ENCODE assay signal across 30 cellular contexts in genomic region chr13:100213576-100213975, GRCh38.
"Had no signal": no experiment of that assay in that cellular context is flagged by ENCODE, and none has a peak within 500 bp of the region (broad histone marks: within the 10 kb centered on the region; RNA-seq: fewer than 3 reads in every experiment).

No MANE protein-coding gene starts in this region.

- H3K36me3 ChIP-seq: neutrophil, pancreas, prostate gland, thoracic aorta, vagina had no signal

- H3K79me2 ChIP-seq: hepatocyte had no signal

- H3K27ac Mint-ChIP-seq: activated CD8-positive, alpha-beta memory T cell treated with anti-CD3 and anti-CD28 coated beads, Interleukin-2, amount 10 ng/mL, durations not matched to agents 7 days and 5 days; activated CD8-positive, alpha-beta T cell treated with anti-CD3 and anti-CD28 coated beads for 36 hours; activated naive CD8-positive, alpha-beta T cell; activated T-helper 2 cell treated with anti-CD3 and anti-CD28 coated beads, Interferon-gamma antibody, Interleukin-2, Interleukin-4, amounts not matched to agents 10 μg/mL and 5 μg/mL and 100 μg/mL, durations not matched to agents 14 hours and 24 hours and 36 hours; brain; dendritic cell treated with granulocyte-macrophage colony-stimulating factor and Interleukin-4, amounts not matched to agents 40 ng/mL and 50 ng/mL, for 4 days; endodermal cell; nephron; stimulated activated effector memory CD8-positive, alpha-beta T cell treated with anti-CD3 and anti-CD28 coated beads, Interleukin-12 subunit alpha, Interleukin-12 subunit beta, amount 100 ng/mL, for 72 hours; stimulated activated naive CD8-positive, alpha-beta T cell treated with anti-CD3 and anti-CD28 coated beads, Interleukin-15, Interleukin-2, amounts not matched to agents 100 ng/mL and 50 ng/mL, for 24 hours; type B pancreatic cell had no signal

- H3K27ac ChIP-seq: adrenal gland, ascending aorta, gastroesophageal sphincter, hepatocyte, neutrophil, pancreas, prostate gland, sigmoid colon, thoracic aorta, vagina had no signal

- H3K4me1 Mint-ChIP-seq: nephron had no signal

- H3K27me3 Mint-ChIP-seq: activated CD8-positive, alpha-beta memory T cell treated with anti-CD3 and anti-CD28 coated beads, Interleukin-2, amount 10 ng/mL, durations not matched to agents 7 days and 5 days; activated CD8-positive, alpha-beta T cell treated with anti-CD3 and anti-CD28 coated beads for 36 hours; activated naive CD8-positive, alpha-beta T cell; brain; dendritic cell treated with granulocyte-macrophage colony-stimulating factor and Interleukin-4, amounts not matched to agents 40 ng/mL and 50 ng/mL, for 4 days; stimulated activated naive CD8-positive, alpha-beta T cell treated with anti-CD3 and anti-CD28 coated beads, Interleukin-15, Interleukin-2, amounts not matched to agents 100 ng/mL and 50 ng/mL, for 24 hours; type B pancreatic cell had no signal

- H3K9me3 ChIP-seq: adrenal gland, ascending aorta, esophagus squamous epithelium, gastroesophageal sphincter, neutrophil, pancreas, prostate gland, sigmoid colon, thoracic aorta, vagina had no signal

- H3K36me3 Mint-ChIP-seq: stimulated activated effector memory CD8-positive, alpha-beta T cell treated with anti-CD3 and anti-CD28 coated beads, Interleukin-12 subunit alpha, Interleukin-12 subunit beta, amount 100 ng/mL, for 72 hours had no signal

- H3K4me3 ChIP-seq: adrenal gland, ascending aorta, esophagus squamous epithelium, gastroesophageal sphincter, hepatocyte, pancreas, prostate gland, sigmoid colon, thoracic aorta, vagina had no signal

- H3K27me3 ChIP-seq: adrenal gland, ascending aorta, esophagus squamous epithelium, gastroesophageal sphincter, hepatocyte, neutrophil, pancreas, sigmoid colon, vagina had no signal

- H3K4me3 Mint-ChIP-seq: activated CD8-positive, alpha-beta memory T cell treated with anti-CD3 and anti-CD28 coated beads, Interleukin-2, amount 10 ng/mL, durations not matched to agents 7 days and 5 days; activated CD8-positive, alpha-beta T cell treated with anti-CD3 and anti-CD28 coated beads for 36 hours; activated naive CD8-positive, alpha-beta T cell; brain; dendritic cell treated with granulocyte-macrophage colony-stimulating factor and Interleukin-4, amounts not matched to agents 40 ng/mL and 50 ng/mL, for 4 days; endodermal cell; nephron; stimulated activated effector memory CD8-positive, alpha-beta T cell treated with anti-CD3 and anti-CD28 coated beads, Interleukin-12 subunit alpha, Interleukin-12 subunit beta, amount 100 ng/mL, for 72 hours; stimulated activated naive CD8-positive, alpha-beta T cell treated with anti-CD3 and anti-CD28 coated beads, Interleukin-15, Interleukin-2, amounts not matched to agents 100 ng/mL and 50 ng/mL, for 24 hours; type B pancreatic cell had no signal

- H3K9me3 Mint-ChIP-seq: stimulated activated effector memory CD8-positive, alpha-beta T cell treated with anti-CD3 and anti-CD28 coated beads, Interleukin-12 subunit alpha, Interleukin-12 subunit beta, amount 100 ng/mL, for 72 hours had no signal

- H3K4me2 ChIP-seq: hepatocyte had no signal

- DNase-seq: activated CD4-positive, alpha-beta T cell treated with anti-CD3 and anti-CD28 coated beads, Interleukin-2, amount 50 U/mL, for 1 hour; activated CD8-positive, alpha-beta memory T cell treated with anti-CD3 and anti-CD28 coated beads, Interleukin-2, amount 10 ng/mL, durations not matched to agents 7 days and 5 days; activated CD8-positive, alpha-beta T cell treated with anti-CD3 and anti-CD28 coated beads for 36 hours; activated T-cell treated with anti-CD3 and anti-CD28 coated beads, Interleukin-2, amount 50 U/mL, for 48 hours; adrenal gland; caudate nucleus; endodermal cell; esophagus squamous epithelium; left cardiac atrium; left ventricle myocardium superior; pancreas; sigmoid colon; small intestine; stimulated activated CD4-positive, alpha-beta T cell treated with anti-CD3 and anti-CD28 coated beads, Interleukin-4, amount 100 ng/mL, for 24 hours; T-helper 2 cell had no signal

- ATAC-seq: activated CD8-positive, alpha-beta memory T cell treated with anti-CD3 and anti-CD28 coated beads, Interleukin-2, amount 10 ng/mL, durations not matched to agents 7 days and 5 days; activated CD8-positive, alpha-beta T cell treated with anti-CD3 and anti-CD28 coated beads for 36 hours; gastroesophageal sphincter; left cardiac atrium; left ventricle myocardium superior; stimulated activated effector memory CD8-positive, alpha-beta T cell treated with anti-CD3 and anti-CD28 coated beads, Interleukin-12 subunit alpha, Interleukin-12 subunit beta, amount 100 ng/mL, for 72 hours had no signal

- H3K4me1 ChIP-seq: ascending aorta, gastroesophageal sphincter, pancreas, prostate gland, vagina had no signal

- H2AFZ ChIP-seq: hepatocyte had no signal
